ENCODE assay signal across 11 cellular contexts in genomic region chr11:40130427-40130826, GRCh38.
DNase-seq lines count a peak whose midpoint lies in the region; ATAC-seq, FAIRE-seq and TF ChIP-seq lines count a peak whose summit lies in the region.
"Had no signal": no experiment of that assay in that cellular context is flagged by ENCODE, and none has a peak within 500 bp of the region (broad histone marks: within the 10 kb centered on the region; RNA-seq: fewer than 3 reads in every experiment).

No MANE protein-coding gene starts in this region.

- no peaks in the 10 kb centered on the region for H3K36me3 ChIP-seq in Panc1 (ENCODE audit: control insufficient read depth, insufficient read depth, low read length)
- no peaks in the 10 kb centered on the region for H3K36me3 ChIP-seq in heart left ventricle

- ATAC-seq in Panc1 (peak; percentile 81), GM18520 (IDR thresholded peaks at IDR 0.05; ENCODE audit: unreplicated experiment) (no peak), heart left ventricle (no peak)

- H3K4me1 ChIP-seq in Panc1 (ENCODE audit: control insufficient read depth, insufficient read depth, low read length) (no peaks in the 10 kb centered on the region), heart left ventricle (no peaks in the 10 kb centered on the region)

- BruUV-seq in Panc1 (replicated peaks; lab: Mats Ljungman, UMichigan): no TSS peak

- in situ Hi-C loops in Panc1 (cut with HindIII; ENCODE audit: low pct_unique_long_range_greater_than_20kb, low sequenced_read_pairs): no loop called here

- no peak for TF ChIP-seq POLR2A in heart left ventricle (IDR thresholded peaks at IDR 0.05)

- WGBS in heart left ventricle, 4 donors: 73 to 88% (median 75%) methylated on average over 1 of the region's 1 CpG

- H3K9me3 ChIP-seq in Panc1 (ENCODE audit: control insufficient read depth, insufficient read depth, low read depth, low read length) (no peaks in the 10 kb centered on the region), heart left ventricle (no peaks in the 10 kb centered on the region)

- H3K4me3 ChIP-seq in Panc1 (ENCODE audit: low read depth in 2 of 2, low read length in 2 of 2) (no peak overlapping the region), heart left ventricle (no peak overlapping the region)

- intact Hi-C loops in Panc1 (cut with micrococcal nuclease; ENCODE audit: unreplicated experiment) (loop anchor here (2.0 kb wide), 1 partner anchor 164 kb away; no protein-coding TSS in a partner anchor), heart left ventricle (cut with DNase I) (no loop called here)

- H3K27ac ChIP-seq in 22Rv1 (no peak overlapping the region), Panc1 (ENCODE audit: low read length) (no peak overlapping the region), heart left ventricle (no peak overlapping the region)

- CTCF ChIA-PET in Panc1 (lab: Charles Lee): no interaction called here

- H3K27me3 ChIP-seq in Panc1 (ENCODE audit: control insufficient read depth, insufficient read depth, low read length) (no peaks in the 10 kb centered on the region), heart left ventricle (no peaks in the 10 kb centered on the region)

- TF ChIP-seq CTCF in 22Rv1 (IDR thresholded peaks at IDR 0.05): peak; percentile 70
- TF ChIP-seq CTCF in Panc1 (IDR thresholded peaks at IDR 0.05): peak; percentile 51
- peak in 1 of 12 donors; percentile 6 for TF ChIP-seq CTCF in heart left ventricle (IDR thresholded peaks at IDR 0.05)

- peak; percentile 58 for DNase-seq in H4 (ENCODE audit: low spot score)
- no peak for DNase-seq in Panc1 (ENCODE audit: low read depth, low spot score)
- DNase-seq in iPS-NIHi7 (ENCODE audit: extremely low spot score): peak; percentile 18
- no peak for DNase-seq in urothelium cell line (ENCODE audit: low spot score)
- no peak for DNase-seq in NCI-H226
- no peak for DNase-seq in heart left ventricle
- DNase-seq: naive B cell, NCI-H1930, trophoblast cell had no signal

- no peak for FAIRE-seq in urothelium cell line (lab: Jason Lieb, UNC)

- POLR2A ChIA-PET in Panc1 (lab: Charles Lee): no interaction called here

Comparison
In these comparisons a context has a peak if more than half of its experiments do, and no peak if none do; other contexts are left out.
1. DNase-seq: peak in H4 (single experiment) and iPS-NIHi7 (single experiment); none in Panc1 (single experiment), urothelium cell line (single experiment), NCI-H226 (single experiment) and heart left ventricle (0 of 5).